Comparison of ENCODE assay signal across 25 cellular contexts in the genomic region with DNA sequence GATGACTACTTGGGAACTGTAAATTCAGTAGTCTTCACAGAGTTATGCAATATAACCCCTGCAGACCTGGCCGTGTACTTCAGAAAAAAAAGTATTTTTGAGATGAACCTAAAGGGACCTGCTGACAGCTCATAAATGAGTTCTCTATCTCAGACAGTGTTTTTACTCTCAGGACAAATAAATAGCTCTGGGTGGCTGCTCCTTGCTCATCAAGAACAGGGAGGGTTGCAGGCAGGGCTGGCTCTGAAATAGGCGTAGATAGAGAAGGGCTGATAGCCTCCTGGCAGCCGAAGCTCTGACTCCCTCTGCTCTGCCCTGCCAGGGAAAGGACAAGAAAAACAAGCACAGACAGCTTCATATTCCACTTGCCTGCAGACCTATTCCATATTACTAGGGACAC.
DNase-seq lines count a peak whose midpoint lies in the region; ATAC-seq, FAIRE-seq and TF ChIP-seq lines count a peak whose summit lies in the region.
"Had no signal": no experiment of that assay in that cellular context is flagged by ENCODE, and none has a peak within 500 bp of the region (broad histone marks: within the 10 kb centered on the region; RNA-seq: fewer than 3 reads in every experiment).

No MANE protein-coding gene starts in this region.

- intact Hi-C loops in IMR-90 (cut with micrococcal nuclease) (no loop called here), K562 (cut with micrococcal nuclease) (no loop called here), heart left ventricle (cut with DNase I) (loop anchor here in 8 of 10 donors (5.0 to 10.0 kb wide), 5 partner anchors 106 to 1836 kb away; a partner anchor contains a TSS)

- H3K27ac ChIP-seq in IMR-90 (ENCODE audit: insufficient read depth, low read length) = no peak overlapping the region
- peak overlapping the region; percentile 2; the same call in 1 of the 3 replicates for H3K27ac ChIP-seq in K562 (ENCODE audit: extremely low read depth, low read depth, low read length)
- H3K27ac ChIP-seq in heart left ventricle = peak overlapping the region in 8 of 12 donors; percentile 9 to 62 (median 36)
- peak overlapping the region; percentile 83 for H3K27ac ChIP-seq in neutrophil
- H3K27ac ChIP-seq in neural progenitor cell = no peak overlapping the region
- H3K27ac ChIP-seq: prostate gland, upper lobe of right lung had no signal

- H2BK15ac ChIP-seq in IMR-90 (ENCODE audit: low read depth, low read length) = peak overlapping the region; percentile 78; the same call in 1 of the 3 replicates

- H3K79me1 ChIP-seq in IMR-90 (ENCODE audit: low read depth in 1 of 2, low read length in 2 of 2) = no peaks in the 10 kb centered on the region

- H3K18ac ChIP-seq in IMR-90 (ENCODE audit: low read depth, low read length) = no peak overlapping the region

- peak overlapping the region; percentile 59; the same call in 1 of the 2 replicates for H2BK120ac ChIP-seq in IMR-90 (ENCODE audit: low read depth, low read length)

- no peak overlapping the region for H3K27ac Mint-ChIP-seq in neural progenitor cell
- H3K27ac Mint-ChIP-seq: activated naive CD4-positive, alpha-beta T cell treated with anti-CD3 and anti-CD28 coated beads, Interleukin-2, amount 10 ng/mL, durations not matched to agents 7 days and 5 days; activated T-cell treated with anti-CD3 and anti-CD28 coated beads, Interleukin-2, amount 50 U/mL, for 24 hours; endodermal cell; IgD-negative memory B cell; natural killer cell treated with Interleukin-12 subunit alpha and Interleukin-12 subunit beta and Interleukin-15 and Interleukin-18, amount 100 ng/mL, for 72 hours; stimulated activated naive CD8-positive, alpha-beta T cell treated with anti-CD3 and anti-CD28 coated beads, Interleukin-15, amount 100 ng/mL, for 72 hours had no signal

- no TSS peak for BruUV-seq in IMR-90 (replicated peaks; lab: Mats Ljungman, UMichigan)
- no TSS peak for BruUV-seq in K562 (replicated peaks; lab: Mats Ljungman, UMichigan)

- no peak overlapping the region for H2BK5ac ChIP-seq in IMR-90 (ENCODE audit: low read depth, low read length, poor library complexity, severe bottlenecking)

- no peak overlapping the region for H2AFZ ChIP-seq in IMR-90 (replicated peaks; ENCODE audit: low read length, poor library complexity)
- peak overlapping the region; percentile 87 for H2AFZ ChIP-seq in K562 (ENCODE audit: low read depth, low read length)
- no peak overlapping the region for H2AFZ ChIP-seq in neural progenitor cell (replicated peaks)

- peak overlapping the region; percentile 18; the same call in 1 of the 2 replicates for H3K4ac ChIP-seq in IMR-90 (ENCODE audit: low read depth, low read length)

- in situ Hi-C loops in IMR-90 (cut with MboI; ENCODE audit: low sequenced_read_pairs) = no loop called here
- in situ Hi-C loops in K562 (cut with MboI) = no loop called here

- 0 out of 2 replicates have a peak overlapping the region, but pooled peaks have one; percentile 33 for H3K14ac ChIP-seq in IMR-90 (replicated peaks; ENCODE audit: low read depth, low read length)

- no peak for FAIRE-seq in K562 (lab: Jason Lieb, UNC)
- FAIRE-seq: kidney had no signal

- no peaks in the 10 kb centered on the region for H3K79me2 ChIP-seq in K562 (ENCODE audit: control insufficient read depth, insufficient read depth, low read length)
- no peaks in the 10 kb centered on the region for H3K79me2 ChIP-seq in neural progenitor cell (ENCODE audit: low read depth)

- H3K4me1 ChIP-seq in IMR-90 (ENCODE audit: control insufficient read depth, insufficient read depth, low read length) (peaks cover 7% of the 10 kb centered on the region), K562 (replicated peaks in 1 of 2; ENCODE audit: control insufficient read depth in 2 of 2, insufficient read depth in 2 of 2, low read length in 2 of 2) (peaks cover 6 to 33% of the 10 kb centered on the region in 2 experiments; a peak in 3 of 5 replicates), heart left ventricle (peaks cover 0 to 13% (median 0%) of the 10 kb centered on the region in 12 donors), neutrophil (ENCODE audit: control insufficient read depth in 1 of 2, insufficient read depth in 1 of 2, low read depth in 1 of 2, low read length in 1 of 2) (peaks cover 22 to 27% of the 10 kb centered on the region in 2 experiments), neural progenitor cell (no peaks in the 10 kb centered on the region)
- H3K4me1 ChIP-seq: upper lobe of right lung had no signal

- no peak overlapping the region for H3K23ac ChIP-seq in IMR-90 (ENCODE audit: low read depth, low read length)

- ATAC-seq in IMR-90 (ENCODE audit: low read depth) (no peak), K562 (peak; percentile 8; the same call in 1 of the 3 replicates), heart left ventricle (peak; percentile 77 to 95 (median 88))
- ATAC-seq: activated CD4-positive, CD25-positive, alpha-beta regulatory T cell treated with anti-CD3 and anti-CD28 coated beads, Interleukin-2, amount 50 U/mL, for 24 hours had no signal

- WGBS in IMR-90 (ENCODE audit: extremely low coverage in 2 of 2, insufficient read length in 1 of 2), 2 experiments = 100% methylated on average over 1 of the region's 3 CpGs; no CpG with 5 or more reads in 1 of the 2 experiments
- WGBS in K562 (ENCODE audit: insufficient coverage, low coverage, missing lambda C conversion rate) = 26% methylated on average over 3 of the region's 3 CpGs
- WGBS in heart left ventricle, 4 donors = 26 to 47% (median 39%) methylated on average over 3 of the region's 3 CpGs

- H3K9me3 ChIP-seq in IMR-90 (ENCODE audit: control insufficient read depth, insufficient read depth, low read length) (no peaks in the 10 kb centered on the region), K562 (replicated peaks; ENCODE audit: control insufficient read depth, insufficient read depth, low read depth, low read length) (no peaks in the 10 kb centered on the region; the same call in 1 of the 2 replicates), heart left ventricle (no peaks in the 10 kb centered on the region), neutrophil (no peaks in the 10 kb centered on the region), neural progenitor cell (ENCODE audit: low read depth) (no peaks in the 10 kb centered on the region)
- H3K9me3 ChIP-seq: MG63, prostate gland, SK-N-SH, upper lobe of right lung had no signal

- no peak for TF ChIP-seq CTCF in IMR-90 (conservative IDR thresholded peaks at IDR 0.05; ENCODE audit: low read depth, low read length)
- TF ChIP-seq CTCF in K562 (IDR thresholded peaks at IDR 0.05 in 2 of 3, conservative IDR thresholded peaks at IDR 0.05 in 1 of 3; ENCODE audit: insufficient read depth in 2 of 3, low read depth in 1 of 3, low read length in 3 of 3) = no peak
- TF ChIP-seq CTCF in heart left ventricle (IDR thresholded peaks at IDR 0.05) = no peak
- TF ChIP-seq CTCF in neutrophil (IDR thresholded peaks at IDR 0.05) = no peak
- no peak for TF ChIP-seq CTCF in neural progenitor cell (IDR thresholded peaks at IDR 0.05)

- peak overlapping the region; percentile 80; the same call in 1 of the 2 replicates for H2AK5ac ChIP-seq in IMR-90 (ENCODE audit: low read depth, low read length)

- no peak overlapping the region for H2AK9ac ChIP-seq in IMR-90 (replicated peaks; ENCODE audit: low read depth, low read length, poor library complexity)

- H3K4me3 Mint-ChIP-seq in neural progenitor cell = no peak overlapping the region
- H3K4me3 Mint-ChIP-seq: activated naive CD4-positive, alpha-beta T cell treated with anti-CD3 and anti-CD28 coated beads, Interleukin-2, amount 10 ng/mL, durations not matched to agents 7 days and 5 days; activated T-cell treated with anti-CD3 and anti-CD28 coated beads, Interleukin-2, amount 50 U/mL, for 24 hours; endodermal cell; IgD-negative memory B cell; natural killer cell treated with Interleukin-12 subunit alpha and Interleukin-12 subunit beta and Interleukin-15 and Interleukin-18, amount 100 ng/mL, for 72 hours; stimulated activated naive CD8-positive, alpha-beta T cell treated with anti-CD3 and anti-CD28 coated beads, Interleukin-15, amount 100 ng/mL, for 72 hours had no signal

- H3K9ac ChIP-seq in IMR-90 (ENCODE audit: low read depth, low read length) = no peak overlapping the region
- H3K9ac ChIP-seq in K562 (ENCODE audit: insufficient read depth in 1 of 2, low read depth in 2 of 2, low read length in 2 of 2) = no peak overlapping the region
- no peak overlapping the region for H3K9ac ChIP-seq in neural progenitor cell
- H3K9ac ChIP-seq: SK-N-SH had no signal

- DNase-seq in IMR-90 (no peak), K562 (ENCODE audit: extremely low read depth in 1 of 4, low spot score in 3 of 4) (no peak), heart left ventricle (peak in 3 of 5 donors; percentile 32 to 49 (median 45)), NK-92 (lab: John Stamatoyannopoulos, UW; ENCODE audit: unreplicated experiment) (no peak), OCI-M2 (lab: John Stamatoyannopoulos, UW; ENCODE audit: unreplicated experiment) (no peak), neural progenitor cell (ENCODE audit: low spot score) (no peak), HPDE6-E6E7 (ENCODE audit: extremely low spot score) (no peak)
- DNase-seq: activated naive CD4-positive, alpha-beta T cell treated with anti-CD3 and anti-CD28 coated beads, Interleukin-2, amount 10 ng/mL, durations not matched to agents 7 days and 5 days; activated T-cell treated with anti-CD3 and anti-CD28 coated beads, Interleukin-2, amount 50 U/mL, for 24 hours; DMS 273 treated with DMSO at 0.1 percent for 48 hours; endodermal cell; kidney; MG63; NCI-H187; NCI-H82; SK-N-SH; stimulated activated CD4-positive, alpha-beta T cell treated with anti-CD3 and anti-CD28 coated beads, Interleukin-4, amount 100 ng/mL, for 4 hours; stimulated activated naive CD8-positive, alpha-beta T cell treated with anti-CD3 and anti-CD28 coated beads, Interleukin-15, amount 100 ng/mL, for 72 hours; T-helper 9 cell; upper lobe of right lung had no signal

- POLR2A ChIA-PET in IMR-90 (lab: Charles Lee; ENCODE audit: unreplicated experiment) = no interaction called here
- POLR2A ChIA-PET in K562 (lab: Yijun Ruan, JAX) = no interaction called here

- no peak overlapping the region for H3K4me3 ChIP-seq in IMR-90 (ENCODE audit: insufficient read depth, low read depth, low read length)
- no peak overlapping the region for H3K4me3 ChIP-seq in K562
- H3K4me3 ChIP-seq in heart left ventricle = no peak overlapping the region
- H3K4me3 ChIP-seq in neutrophil (ENCODE audit: low read depth in 1 of 2, low read length in 1 of 2) = peak overlapping the region in 1 of 2 experiments; percentile 19
- no peak overlapping the region for H3K4me3 ChIP-seq in neural progenitor cell
- H3K4me3 ChIP-seq: MG63, prostate gland, upper lobe of right lung had no signal

- H3K36me3 Mint-ChIP-seq in neural progenitor cell = no peaks in the 10 kb centered on the region
- H3K36me3 Mint-ChIP-seq: activated naive CD4-positive, alpha-beta T cell treated with anti-CD3 and anti-CD28 coated beads, Interleukin-2, amount 10 ng/mL, durations not matched to agents 7 days and 5 days; IgD-negative memory B cell; natural killer cell treated with Interleukin-12 subunit alpha and Interleukin-12 subunit beta and Interleukin-15 and Interleukin-18, amount 100 ng/mL, for 72 hours had no signal

- no peaks in the 10 kb centered on the region for H3K9me3 Mint-ChIP-seq in neural progenitor cell
- H3K9me3 Mint-ChIP-seq: activated naive CD4-positive, alpha-beta T cell treated with anti-CD3 and anti-CD28 coated beads, Interleukin-2, amount 10 ng/mL, durations not matched to agents 7 days and 5 days; activated T-cell treated with anti-CD3 and anti-CD28 coated beads, Interleukin-2, amount 50 U/mL, for 24 hours; endodermal cell; IgD-negative memory B cell; natural killer cell treated with Interleukin-12 subunit alpha and Interleukin-12 subunit beta and Interleukin-15 and Interleukin-18, amount 100 ng/mL, for 72 hours; stimulated activated naive CD8-positive, alpha-beta T cell treated with anti-CD3 and anti-CD28 coated beads, Interleukin-15, amount 100 ng/mL, for 72 hours had no signal

- peak overlapping the region; percentile 65; the same call in 1 of the 2 replicates for H2BK20ac ChIP-seq in IMR-90 (ENCODE audit: low read depth, low read length)

- TF ChIP-seq EP300 in K562 (IDR thresholded peaks at IDR 0.05; ENCODE audit: low read length) = no peak

- TF ChIP-seq POLR2A in IMR-90 (IDR thresholded peaks at IDR 0.05; ENCODE audit: low read depth, low read length) = no peak
- no peak for TF ChIP-seq POLR2A in K562 (conservative IDR thresholded peaks at IDR 0.05)
- TF ChIP-seq POLR2A in heart left ventricle (IDR thresholded peaks at IDR 0.05) = no peak

- no peaks in the 10 kb centered on the region for H3F3A ChIP-seq in neural progenitor cell (ENCODE audit: low read depth)

- no peak overlapping the region for H4K8ac ChIP-seq in IMR-90 (ENCODE audit: low read depth in 2 of 2, low read length in 2 of 2)

- no peak overlapping the region for H4K91ac ChIP-seq in IMR-90 (ENCODE audit: insufficient read depth, low read depth, low read length)

- no peaks in the 10 kb centered on the region for H3K27me3 ChIP-seq in IMR-90 (ENCODE audit: control insufficient read depth, insufficient read depth, low read length)
- H3K27me3 ChIP-seq in K562 (ENCODE audit: control insufficient read depth in 2 of 2, insufficient read depth in 2 of 2, low read length in 2 of 2) = no peaks in the 10 kb centered on the region
- no peaks in the 10 kb centered on the region for H3K27me3 ChIP-seq in heart left ventricle
- no peaks in the 10 kb centered on the region for H3K27me3 ChIP-seq in neutrophil
- no peaks in the 10 kb centered on the region for H3K27me3 ChIP-seq in neural progenitor cell
- H3K27me3 ChIP-seq: MG63, upper lobe of right lung had no signal

- no peak overlapping the region for H4K5ac ChIP-seq in IMR-90 (ENCODE audit: low read depth, low read length)

- H3K56ac ChIP-seq in IMR-90 (ENCODE audit: extremely low read depth, insufficient read depth, low read length) = no peak overlapping the region

- TF ChIP-seq RAD21 in IMR-90 (IDR thresholded peaks at IDR 0.05; ENCODE audit: low read length) = no peak
- no peak for TF ChIP-seq RAD21 in K562 (CRISPR knock-in tag; conservative IDR thresholded peaks at IDR 0.05 in 1 of 2, IDR thresholded peaks at IDR 0.05 in 1 of 2)

- no peaks in the 10 kb centered on the region for H3K27me3 Mint-ChIP-seq in neural progenitor cell (ENCODE audit: insufficient read depth, low read depth)
- H3K27me3 Mint-ChIP-seq: activated T-cell treated with anti-CD3 and anti-CD28 coated beads, Interleukin-2, amount 50 U/mL, for 24 hours; IgD-negative memory B cell; natural killer cell treated with Interleukin-12 subunit alpha and Interleukin-12 subunit beta and Interleukin-15 and Interleukin-18, amount 100 ng/mL, for 72 hours had no signal

- dilution Hi-C loops in IMR-90 (cut with HindIII; ENCODE audit: low sequenced_read_pairs, unreplicated experiment) = no loop called here

- no peaks in the 10 kb centered on the region for H3K4me1 Mint-ChIP-seq in neural progenitor cell
- H3K4me1 Mint-ChIP-seq: activated naive CD4-positive, alpha-beta T cell treated with anti-CD3 and anti-CD28 coated beads, Interleukin-2, amount 10 ng/mL, durations not matched to agents 7 days and 5 days; stimulated activated naive CD8-positive, alpha-beta T cell treated with anti-CD3 and anti-CD28 coated beads, Interleukin-15, amount 100 ng/mL, for 72 hours had no signal

- CTCF ChIA-PET in IMR-90 (lab: Yijun Ruan, JAX) = interaction anchor here (0.6 to 1.6 kb wide), 8 partner anchors 8 to 219 kb away, joined by 3 to 10 read pairs (median 4); no protein-coding TSS in a partner anchor
- CTCF ChIA-PET in K562 (lab: Yijun Ruan, JAX; ENCODE audit: low intra/inter-chr PET ratio) = no interaction called here

- H4K20me1 ChIP-seq in IMR-90 (ENCODE audit: insufficient read depth, low read length) (no peaks in the 10 kb centered on the region), K562 (replicated peaks; ENCODE audit: control insufficient read depth, insufficient read depth, low read length) (no peaks in the 10 kb centered on the region), neural progenitor cell (ENCODE audit: low read depth) (no peaks in the 10 kb centered on the region)

- H3K36me3 ChIP-seq in IMR-90 (ENCODE audit: control insufficient read depth, insufficient read depth, low read length) (no peaks in the 10 kb centered on the region), K562 (ENCODE audit: control insufficient read depth, insufficient read depth, low read length) (no peaks in the 10 kb centered on the region), heart left ventricle (no peaks in the 10 kb centered on the region), neutrophil (no peaks in the 10 kb centered on the region), neural progenitor cell (no peaks in the 10 kb centered on the region)
- H3K36me3 ChIP-seq: MG63, prostate gland, upper lobe of right lung had no signal

- H3K9me1 ChIP-seq in IMR-90 (ENCODE audit: insufficient read depth, low read length) (peaks cover 16% of the 10 kb centered on the region), K562 (ENCODE audit: control insufficient read depth, insufficient read depth, low read length) (no peaks in the 10 kb centered on the region)

- H3K4me2 ChIP-seq in IMR-90 (ENCODE audit: low read depth, low read length) (no peak overlapping the region), K562 (ENCODE audit: insufficient read depth, low read length) (peak overlapping the region; percentile 5; the same call in 1 of the 2 replicates), neural progenitor cell (no peak overlapping the region)
- H3K4me2 ChIP-seq: SK-N-SH had no signal

Comparison
In these comparisons a context has a peak if more than half of its experiments do, and no peak if none do; other contexts are left out.
1. DNase-seq: peak in heart left ventricle (3 of 5); none in IMR-90 (single experiment), K562 (0 of 4), NK-92 (single experiment), OCI-M2 (single experiment), neural progenitor cell (single experiment) and HPDE6-E6E7 (single experiment).
2. H3K27ac ChIP-seq: peak in K562 (single experiment), heart left ventricle (8 of 12) and neutrophil (single experiment); none in IMR-90 (single experiment) and neural progenitor cell (single experiment).
3. intact Hi-C loops: an anchor here in heart left ventricle (5.0 to 10.0 kb wide); none called in IMR-90 and K562.